In the genomic region with DNA sequence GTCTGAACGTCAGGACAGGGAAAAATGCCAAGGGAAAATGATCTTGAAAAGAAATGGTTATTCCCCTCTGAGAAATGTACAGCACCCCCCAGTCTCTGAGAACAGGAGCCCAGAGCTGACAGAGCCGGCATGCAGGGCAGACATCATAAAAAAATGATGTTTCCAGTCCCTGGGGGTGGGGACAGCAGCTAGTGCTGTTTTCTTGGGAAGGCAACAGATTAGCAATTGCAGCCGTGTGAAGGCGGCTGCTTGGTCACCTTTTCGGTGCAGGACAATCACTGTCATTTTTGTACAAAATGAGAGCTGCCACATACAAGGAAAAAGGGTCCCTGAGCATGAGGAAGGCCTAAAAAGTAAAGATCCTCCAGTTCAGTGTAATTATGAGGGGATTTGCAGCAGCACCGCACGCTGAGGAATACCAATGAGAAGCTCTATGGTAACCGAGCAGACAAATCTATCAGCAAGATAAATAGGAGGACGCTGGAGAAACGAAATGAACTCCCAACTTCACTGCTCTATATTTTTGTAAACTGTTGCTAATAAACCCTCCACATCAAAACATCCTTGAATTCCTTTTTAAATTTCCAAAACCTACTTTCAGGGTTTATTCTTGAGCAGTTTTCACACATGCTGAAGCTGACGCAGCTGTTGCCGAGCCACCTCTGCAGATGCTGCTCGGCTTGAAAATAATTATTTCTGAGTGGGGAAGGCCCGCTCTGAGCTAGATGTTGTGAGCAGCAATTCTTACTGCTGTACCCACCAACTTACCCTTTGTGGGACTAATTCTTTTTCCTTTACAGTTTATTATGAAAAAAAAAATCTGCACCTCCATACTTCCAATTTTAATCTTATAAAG, we compare ENCODE assay signal across 18 cellular contexts.
DNase-seq lines count a peak whose midpoint lies in the region; ATAC-seq and TF ChIP-seq lines count a peak whose summit lies in the region.
"Had no signal": no experiment of that assay in that cellular context is flagged by ENCODE, and none has a peak within 500 bp of the region (broad histone marks: within the 10 kb centered on the region; RNA-seq: fewer than 3 reads in every experiment).

No MANE protein-coding gene starts in this region.

- no peak for ATAC-seq in PC-3
- ATAC-seq: activated T-helper 17 cell treated with anti-CD3 and anti-CD28 coated beads, Interleukin-2, amount 50 U/mL, for 72 hours had no signal

- TF ChIP-seq CTCF in PC-3 (conservative IDR thresholded peaks at IDR 0.05; ENCODE audit: low read depth, low read length) = no peak
- no peak for TF ChIP-seq CTCF in smooth muscle cell (IDR thresholded peaks at IDR 0.05; ENCODE audit: borderline replicate concordance, insufficient read depth, poor library complexity, severe bottlenecking)

- H3K27me3 ChIP-seq in PC-3 (ENCODE audit: low read length) (no peaks in the 10 kb centered on the region), smooth muscle cell (ENCODE audit: low read depth) (no peaks in the 10 kb centered on the region)
- H3K27me3 ChIP-seq: BLaER1, sigmoid colon, testis had no signal

- H2AFZ ChIP-seq in PC-3 (ENCODE audit: low read length) (no peak overlapping the region), smooth muscle cell (ENCODE audit: low read depth) (peak overlapping the region; percentile 4)

- no peaks in the 10 kb centered on the region for H3K79me2 ChIP-seq in PC-3 (ENCODE audit: low read length)
- H3K79me2 ChIP-seq in smooth muscle cell (ENCODE audit: low read depth) = no peaks in the 10 kb centered on the region

- peaks cover 40% of the 10 kb centered on the region for H3K4me1 ChIP-seq in PC-3 (ENCODE audit: insufficient read depth, low read length)
- H3K4me1 ChIP-seq in smooth muscle cell (ENCODE audit: low read depth) = peaks cover 42% of the 10 kb centered on the region
- H3K4me1 ChIP-seq: BLaER1, sigmoid colon, testis had no signal

- CTCF ChIA-PET in PC-3 (lab: Charles Lee) = no interaction called here

- no TSS peak for BruUV-seq in PC-3 (replicated peaks; lab: Mats Ljungman, UMichigan)

- H3K36me3 ChIP-seq in PC-3 (ENCODE audit: low read depth, low read length) (no peaks in the 10 kb centered on the region), smooth muscle cell (ENCODE audit: low read depth) (no peaks in the 10 kb centered on the region)
- H3K36me3 ChIP-seq: BLaER1, sigmoid colon had no signal

- 37% methylated on average over 14 of the region's 14 CpGs for WGBS in smooth muscle cell (ENCODE audit: low lambda C conversion rate)

- intact Hi-C loops in PC-3 (cut with micrococcal nuclease) = loop anchor here (10.0 kb wide), 1 partner anchor 169 kb away; no protein-coding TSS in a partner anchor

- H3K4me2 ChIP-seq in PC-3 (ENCODE audit: low read length) = no peak overlapping the region
- peak overlapping the region; percentile 78 for H3K4me2 ChIP-seq in smooth muscle cell
- H3K4me2 ChIP-seq: BLaER1 had no signal

- H3K9me3 ChIP-seq in PC-3 (ENCODE audit: low read length) (no peaks in the 10 kb centered on the region), smooth muscle cell (replicated peaks; ENCODE audit: low read depth) (no peaks in the 10 kb centered on the region)
- H3K9me3 ChIP-seq: BLaER1, sigmoid colon, testis had no signal

- DNase-seq in PC-3 = no peak
- peak; percentile 53 for DNase-seq in ecto neural progenitor cell (ENCODE audit: low spot score)
- DNase-seq in iris pigment epithelial cell (ENCODE audit: low read depth) = peak; percentile 34
- DNase-seq in smooth muscle cell (lab: John Stamatoyannopoulos, UW; ENCODE audit: unreplicated experiment) = peak; percentile 3
- no peak for DNase-seq in SKM-1 (lab: John Stamatoyannopoulos, UW; ENCODE audit: unreplicated experiment)
- DNase-seq in T-helper 2 cell = no peak
- no peak for DNase-seq in COLO668 (lab: John Stamatoyannopoulos, UW; ENCODE audit: unreplicated experiment)
- DNase-seq: activated CD8-positive, alpha-beta memory T cell treated with anti-CD3 and anti-CD28 coated beads for 24 hours; amniotic stem cell; naive B cell; NCI-H1048; NCI-H446 treated with DMSO at 0.1 percent for 48 hours; sigmoid colon; stimulated activated CD4-positive, alpha-beta T cell treated with anti-CD3 and anti-CD28 coated beads, Interleukin-2, amount 100 ng/mL, for 48 hours; stimulated activated CD8-positive, alpha-beta memory T cell treated with anti-CD3 and anti-CD28 coated beads, Interleukin-4, amount 100 ng/mL, for 48 hours had no signal

- no peaks in the 10 kb centered on the region for H4K20me1 ChIP-seq in PC-3 (ENCODE audit: low read length)
- no peaks in the 10 kb centered on the region for H4K20me1 ChIP-seq in smooth muscle cell (ENCODE audit: low read depth)
- H4K20me1 ChIP-seq: BLaER1 had no signal

- POLR2A ChIA-PET in PC-3 (lab: Charles Lee; ENCODE audit: unreplicated experiment) = no interaction called here

- H3F3A ChIP-seq in PC-3 (ENCODE audit: low read length, unreplicated experiment) = no peaks in the 10 kb centered on the region
- peaks cover 10% of the 10 kb centered on the region for H3F3A ChIP-seq in smooth muscle cell (ENCODE audit: low read depth)

- no peak overlapping the region for H3K9ac ChIP-seq in PC-3 (ENCODE audit: low read length)
- peak overlapping the region; percentile 10 for H3K9ac ChIP-seq in smooth muscle cell (ENCODE audit: low read depth)
- H3K9ac ChIP-seq: BLaER1 had no signal

- no peaks in the 10 kb centered on the region for H3K9me2 ChIP-seq in PC-3 (replicated peaks; ENCODE audit: low read length)

- no peak overlapping the region for H3K4me3 ChIP-seq in PC-3 (ENCODE audit: low read length)
- no peak overlapping the region for H3K4me3 ChIP-seq in smooth muscle cell
- H3K4me3 ChIP-seq: BLaER1, sigmoid colon, testis had no signal

- H3K27ac ChIP-seq in PC-3 (ENCODE audit: low read length) = peak overlapping the region; percentile 93; the same call in 1 of the 2 replicates
- peak overlapping the region; percentile 84 for H3K27ac ChIP-seq in smooth muscle cell (ENCODE audit: low read depth)
- H3K27ac ChIP-seq: BLaER1, sigmoid colon had no signal

Comparison
In these comparisons a context has a peak if more than half of its experiments do, and no peak if none do; other contexts are left out.
1. DNase-seq: peak in ecto neural progenitor cell (single experiment), iris pigment epithelial cell (single experiment) and smooth muscle cell (single experiment); none in PC-3 (single experiment), SKM-1 (single experiment), T-helper 2 cell (0 of 5) and COLO668 (single experiment).